22 cellular contexts compared by ENCODE assay signal in genomic region chr15:40823572-40824343, GRCh38. TPM values are rescaled to one million over a fixed set of nuclear protein-coding genes. Genes with fewer than 3 reads are reported as not detected.
DNase-seq lines count a peak whose midpoint lies in the region; ATAC-seq and TF ChIP-seq lines count a peak whose summit lies in the region.
"Had no signal": no experiment of that assay in that cellular context is flagged by ENCODE, and none has a peak within 500 bp of the region (broad histone marks: within the 10 kb centered on the region; RNA-seq: fewer than 3 reads in every experiment).

No MANE protein-coding gene starts in this region.

- intact Hi-C loops in colonic mucosa (cut with DNase I), result no loop called here

- H3K27me3 Mint-ChIP-seq in chondrocyte (ENCODE audit: low read depth), result peaks cover 9% of the 10 kb centered on the region
- H3K27me3 Mint-ChIP-seq: activated B cell treated with CpG ODN at 0.5 μM for 24 hours had no signal

- H3K27ac Mint-ChIP-seq in chondrocyte (ENCODE audit: unreplicated experiment), result no peak overlapping the region
- H3K27ac Mint-ChIP-seq: activated B cell treated with CpG ODN at 0.5 μM for 24 hours; activated CD8-positive, alpha-beta T cell treated with anti-CD3 and anti-CD28 coated beads, Interleukin-2, amount 10 ng/mL, durations not matched to agents 7 days and 5 days; activated naive CD8-positive, alpha-beta T cell treated with anti-CD3 and anti-CD28 coated beads for 36 hours; HFFc6; naive thymus-derived CD8-positive, alpha-beta T cell had no signal

- TF ChIP-seq CTCF in colonic mucosa (IDR thresholded peaks at IDR 0.05), result no peak
- TF ChIP-seq CTCF in chondrocyte (IDR thresholded peaks at IDR 0.05), result no peak

- no peaks in the 10 kb centered on the region for H3K36me3 Mint-ChIP-seq in chondrocyte (ENCODE audit: low read depth)
- H3K36me3 Mint-ChIP-seq: activated naive CD8-positive, alpha-beta T cell treated with anti-CD3 and anti-CD28 coated beads for 36 hours; naive thymus-derived CD8-positive, alpha-beta T cell had no signal

- H3K9ac ChIP-seq in colonic mucosa (ENCODE audit: low read depth in 2 of 2, low read length in 2 of 2), result peak overlapping the region in 1 of 2 donors; percentile 62
- H3K9ac ChIP-seq: parathyroid adenoma had no signal

- H3K36me3 ChIP-seq in colonic mucosa, result no peaks in the 10 kb centered on the region
- H3K36me3 ChIP-seq: brain microvascular endothelial cell, sigmoid colon had no signal

- peaks cover 3% of the 10 kb centered on the region for H3K4me1 Mint-ChIP-seq in chondrocyte (ENCODE audit: low read depth)
- H3K4me1 Mint-ChIP-seq: activated B cell treated with CpG ODN at 0.5 μM for 24 hours; activated naive CD8-positive, alpha-beta T cell treated with anti-CD3 and anti-CD28 coated beads for 36 hours; naive thymus-derived CD8-positive, alpha-beta T cell had no signal

- no peak for ATAC-seq in GM21737 (IDR thresholded peaks at IDR 0.05; ENCODE audit: unreplicated experiment)
- ATAC-seq: activated CD8-positive, alpha-beta T cell treated with anti-CD3 and anti-CD28 coated beads, Interleukin-2, amount 10 ng/mL, durations not matched to agents 7 days and 5 days; naive thymus-derived CD8-positive, alpha-beta T cell had no signal

- H3K4me3 Mint-ChIP-seq in chondrocyte (ENCODE audit: unreplicated experiment), result no peak overlapping the region
- H3K4me3 Mint-ChIP-seq: activated B cell treated with CpG ODN at 0.5 μM for 24 hours; activated CD8-positive, alpha-beta T cell treated with anti-CD3 and anti-CD28 coated beads, Interleukin-2, amount 10 ng/mL, durations not matched to agents 7 days and 5 days; activated naive CD8-positive, alpha-beta T cell treated with anti-CD3 and anti-CD28 coated beads for 36 hours; HFFc6; naive thymus-derived CD8-positive, alpha-beta T cell had no signal

- no peaks in the 10 kb centered on the region for H3K9me3 Mint-ChIP-seq in chondrocyte (ENCODE audit: low read depth)
- H3K9me3 Mint-ChIP-seq: activated B cell treated with CpG ODN at 0.5 μM for 24 hours; activated naive CD8-positive, alpha-beta T cell treated with anti-CD3 and anti-CD28 coated beads for 36 hours; HFFc6; naive thymus-derived CD8-positive, alpha-beta T cell had no signal

- H3K27me3 ChIP-seq in colonic mucosa, result no peaks in the 10 kb centered on the region
- H3K27me3 ChIP-seq: brain microvascular endothelial cell had no signal

- DNase-seq in AML-193 (lab: John Stamatoyannopoulos, UW), result peak; percentile 67 to 70
- DNase-seq in DMS53 (lab: John Stamatoyannopoulos, UW), result peak; percentile 83
- DNase-seq in NCI-H748 treated with DMSO at 0.1 percent for 48 hours (lab: John Stamatoyannopoulos, UW), result peak; percentile 2
- no peak for DNase-seq in colonic mucosa
- no peak for DNase-seq in NCI-H1105 treated with DMSO at 0.1 percent for 48 hours (lab: John Stamatoyannopoulos, UW)
- no peak for DNase-seq in chondrocyte (ENCODE audit: low spot score)
- DNase-seq: activated B cell treated with CpG ODN at 0.5 μM for 24 hours; activated CD8-positive, alpha-beta T cell treated with anti-CD3 and anti-CD28 coated beads, Interleukin-2, amount 10 ng/mL, durations not matched to agents 7 days and 5 days; activated naive CD8-positive, alpha-beta T cell treated with anti-CD3 and anti-CD28 coated beads for 36 hours; brain microvascular endothelial cell; HFFc6; Kasumi-1; mesenchymal stem cell; naive thymus-derived CD8-positive, alpha-beta T cell; NCI-H1694; sigmoid colon; stimulated activated naive CD4-positive, alpha-beta T cell had no signal

- no peaks in the 10 kb centered on the region for H3K4me1 ChIP-seq in colonic mucosa
- H3K4me1 ChIP-seq: sigmoid colon had no signal

- no peak overlapping the region for H3K4me3 ChIP-seq in colonic mucosa
- H3K4me3 ChIP-seq: sigmoid colon had no signal

- H3K27ac ChIP-seq in colonic mucosa, result peak overlapping the region; percentile 66
- H3K27ac ChIP-seq: brain microvascular endothelial cell, parathyroid adenoma, sigmoid colon had no signal

- no peaks in the 10 kb centered on the region for H3K9me3 ChIP-seq in colonic mucosa
- H3K9me3 ChIP-seq: sigmoid colon had no signal

RNA-seq across cellular contexts. Expression of gene PPP1R14D, which starts 4.8 kb away (rescaled TPM):
- total RNA-seq in colonic mucosa (100 to 1,000 TPM; 137 to 166 TPM), chondrocyte (not detected in 3 replicates)
- total RNA-seq: activated CD8-positive, alpha-beta T cell treated with anti-CD3 and anti-CD28 coated beads, Interleukin-2, amount 10 ng/mL, durations not matched to agents 7 days and 5 days; activated naive CD8-positive, alpha-beta T cell treated with anti-CD3 and anti-CD28 coated beads for 36 hours; frontal cortex; HFFc6; kidney epithelial cell; naive thymus-derived CD8-positive, alpha-beta T cell; NCI-H460; sigmoid colon had no signal

RNA-seq across cellular contexts. Expression of gene DNAJC17, which starts 16.5 kb away (rescaled TPM):
- total RNA-seq in colonic mucosa (10 to 100 TPM; 38.1 to 48.0 TPM), chondrocyte (26.4 to 31.8 TPM (median 29.1 TPM) in 3 replicates)

RNA-seq across cellular contexts. Expression of gene ZFYVE19, which starts 16.9 kb away (rescaled TPM):
- total RNA-seq in colonic mucosa, result 10 to 100 TPM; 22.9 to 27.9 TPM
- total RNA-seq in chondrocyte, result 15.5 to 22.5 TPM (median 15.8 TPM) in 3 replicates

RNA-seq across cellular contexts. Expression of gene SPINT1, which starts 20.1 kb away (rescaled TPM):
- total RNA-seq in colonic mucosa (100 to 1,000 TPM; 280 to 330 TPM), chondrocyte (0.87 to 2.0 TPM (median 0.87 TPM) in 3 replicates)

RNA-seq across cellular contexts. Expression of gene RHOV, which starts 50.3 kb away (rescaled TPM):
- total RNA-seq in colonic mucosa, result 10 to 100 TPM; 14.9 to 18.6 TPM
- total RNA-seq in chondrocyte, result 0.12 to 0.31 TPM in 2 of 3 replicates, not detected in the other
- total RNA-seq: activated CD8-positive, alpha-beta T cell treated with anti-CD3 and anti-CD28 coated beads, Interleukin-2, amount 10 ng/mL, durations not matched to agents 7 days and 5 days; naive thymus-derived CD8-positive, alpha-beta T cell; sigmoid colon had no signal

Comparison
In these comparisons a context has a peak if more than half of its experiments do, and no peak if none do; other contexts are left out.
1. DNase-seq: peak in AML-193 (2 of 2), DMS53 (single experiment) and NCI-H748 treated with DMSO at 0.1 percent for 48 hours (single experiment); none in colonic mucosa (single experiment), NCI-H1105 treated with DMSO at 0.1 percent for 48 hours (single experiment) and chondrocyte (single experiment).
2. RNA of gene PPP1R14D, which starts 4.8 kb away (total RNA-seq): 137 to 166 TPM in colonic mucosa; not detected in chondrocyte; every median in the first group is over 100 times any median in the second.